8 cellular contexts compared by ENCODE assay signal in the genomic region with DNA sequence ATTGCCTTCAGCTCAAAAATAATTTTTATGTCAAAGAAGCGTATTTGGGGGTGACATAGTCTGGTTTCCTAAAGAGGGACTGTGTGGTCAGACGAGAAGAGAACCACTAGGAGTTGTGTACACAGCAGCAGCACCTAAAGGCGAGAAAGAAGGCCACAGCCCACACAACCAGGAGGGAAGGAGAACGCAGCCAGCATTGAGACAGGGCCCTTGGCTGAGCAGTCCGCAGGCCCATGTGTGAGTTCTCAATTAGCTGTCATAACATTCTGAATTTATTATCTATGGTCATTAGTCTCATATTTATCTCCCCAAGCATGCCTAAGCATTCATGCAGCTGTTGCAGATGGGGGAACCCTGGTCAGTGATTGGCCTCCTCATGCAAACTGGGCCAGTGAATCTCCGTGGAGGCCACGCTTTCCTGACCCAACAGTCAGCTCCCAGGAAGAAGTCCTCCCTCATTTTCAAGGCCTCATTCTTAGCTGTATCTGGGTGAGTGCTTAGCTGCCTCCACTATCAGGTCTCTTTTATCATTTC.
DNase-seq lines count a peak whose midpoint lies in the region; ATAC-seq and TF ChIP-seq lines count a peak whose summit lies in the region.

No MANE protein-coding gene starts in this region.

- peaks cover 0 to 7% (median 2%) of the 10 kb centered on the region in 4 donors for H3K9me3 ChIP-seq in liver (ENCODE audit: control insufficient read depth in 4 of 4, low read length in 3 of 4)
- H3K9me3 ChIP-seq in PC-3 (ENCODE audit: low read length), result no peaks in the 10 kb centered on the region
- H3K9me3 ChIP-seq in gastrocnemius medialis, result no peaks in the 10 kb centered on the region

- in situ Hi-C loops in gastrocnemius medialis (cut with MboI; ENCODE audit: low sequenced_read_pairs in 4 of 4), result no loop called here

- POLR2A ChIA-PET in PC-3 (lab: Charles Lee; ENCODE audit: unreplicated experiment), result interaction anchor here (0.5 kb wide), 1 partner anchor 16 kb away, joined by 3 read pairs; no protein-coding TSS in a partner anchor

- no peaks in the 10 kb centered on the region for H3K79me2 ChIP-seq in PC-3 (ENCODE audit: low read length)

- WGBS in liver, result 76% methylated on average over 7 of the region's 7 CpGs

- H3K4me1 Mint-ChIP-seq in IgD-negative memory B cell, result peaks cover 32 to 36% (median 36%) of the 10 kb centered on the region in 3 donors

- CTCF ChIA-PET in PC-3 (lab: Charles Lee), result no interaction called here

- H3K4me2 ChIP-seq in PC-3 (ENCODE audit: low read length), result no peak overlapping the region

- peaks cover 6 to 7% (median 6%) of the 10 kb centered on the region in 3 donors for H3K9me3 Mint-ChIP-seq in IgD-negative memory B cell

- ATAC-seq in GM21526 (IDR thresholded peaks at IDR 0.05; ENCODE audit: low FRiP score, unreplicated experiment) (peak; percentile 69), PC-3 (no peak), gastrocnemius medialis (no peak)

- H3K27me3 Mint-ChIP-seq in IgD-negative memory B cell, result no peaks in the 10 kb centered on the region

- DNase-seq in PC-3 (no peak), NCI-H1048 (lab: John Stamatoyannopoulos, UW) (no peak), gastrocnemius medialis (no peak), middle frontal gyrus (ENCODE audit: extremely low spot score, low spot score) (no peak)

- peaks cover 9% of the 10 kb centered on the region for H3K36me3 Mint-ChIP-seq in IgD-negative memory B cell

- H3K4me3 Mint-ChIP-seq in IgD-negative memory B cell, result peak overlapping the region in 3 of 4 donors; percentile 62 to 82 (median 76)

- H3K27ac ChIP-seq in liver (ENCODE audit: low read depth in 1 of 2, low read length in 2 of 2), result no peak overlapping the region
- H3K27ac ChIP-seq in PC-3 (ENCODE audit: low read length), result no peak overlapping the region
- H3K27ac ChIP-seq in gastrocnemius medialis, result no peak overlapping the region

- H3K36me3 ChIP-seq in liver (ENCODE audit: control insufficient read depth in 4 of 4, insufficient read depth in 3 of 4, low read depth in 1 of 4, low read length in 3 of 4), result no peaks in the 10 kb centered on the region
- no peaks in the 10 kb centered on the region for H3K36me3 ChIP-seq in PC-3 (ENCODE audit: low read depth, low read length)
- no peaks in the 10 kb centered on the region for H3K36me3 ChIP-seq in gastrocnemius medialis

- H3F3A ChIP-seq in PC-3 (ENCODE audit: low read length, unreplicated experiment), result no peaks in the 10 kb centered on the region

- no peaks in the 10 kb centered on the region for H3K4me1 ChIP-seq in liver (ENCODE audit: control insufficient read depth in 4 of 4, insufficient read depth in 4 of 4, low read length in 3 of 4)
- no peaks in the 10 kb centered on the region for H3K4me1 ChIP-seq in PC-3 (ENCODE audit: insufficient read depth, low read length)
- H3K4me1 ChIP-seq in gastrocnemius medialis, result no peaks in the 10 kb centered on the region

- no peaks in the 10 kb centered on the region for H4K20me1 ChIP-seq in PC-3 (ENCODE audit: low read length)

- H3K9ac ChIP-seq in liver (ENCODE audit: low read depth in 1 of 2, low read length in 2 of 2) (no peak overlapping the region), PC-3 (ENCODE audit: low read length) (no peak overlapping the region)

- H2AFZ ChIP-seq in PC-3 (ENCODE audit: low read length), result no peak overlapping the region

- no peak for TF ChIP-seq POLR2A in gastrocnemius medialis (IDR thresholded peaks at IDR 0.05)

- peak; percentile 29; the same call in 1 of the 3 replicates for TF ChIP-seq CTCF in GM12872 (IDR thresholded peaks at IDR 0.05; ENCODE audit: insufficient read depth, low read depth, low read length)
- TF ChIP-seq CTCF in liver (IDR thresholded peaks at IDR 0.05; ENCODE audit: low read depth, low read length, missing input control), result no peak
- no peak for TF ChIP-seq CTCF in PC-3 (conservative IDR thresholded peaks at IDR 0.05; ENCODE audit: low read depth, low read length)
- no peak for TF ChIP-seq CTCF in gastrocnemius medialis (IDR thresholded peaks at IDR 0.05 in 4 of 5, conservative IDR thresholded peaks at IDR 0.05 in 1 of 5)

- peak overlapping the region; percentile 91 to 98 (median 98) for H3K27ac Mint-ChIP-seq in IgD-negative memory B cell

- H3K9me2 ChIP-seq in PC-3 (replicated peaks; ENCODE audit: low read length), result no peaks in the 10 kb centered on the region

- H3K4me3 ChIP-seq in liver (ENCODE audit: low read depth in 1 of 3, low read length in 3 of 3) (no peak overlapping the region), PC-3 (ENCODE audit: low read length) (no peak overlapping the region), gastrocnemius medialis (no peak overlapping the region)

- intact Hi-C loops in PC-3 (cut with micrococcal nuclease) (no loop called here), gastrocnemius medialis (cut with DNase I; ENCODE audit: low total_unique reads) (no loop called here)

- TF ChIP-seq RAD21 in liver (IDR thresholded peaks at IDR 0.05), result peak in 1 of 2 donors; percentile 12

- no peaks in the 10 kb centered on the region for H3K27me3 ChIP-seq in liver (ENCODE audit: control insufficient read depth in 4 of 4, insufficient read depth in 4 of 4, low read length in 3 of 4)
- no peaks in the 10 kb centered on the region for H3K27me3 ChIP-seq in PC-3 (ENCODE audit: low read length)
- no peaks in the 10 kb centered on the region for H3K27me3 ChIP-seq in gastrocnemius medialis

- no TSS peak for BruUV-seq in PC-3 (replicated peaks; lab: Mats Ljungman, UMichigan)

TF ChIP-seq in liver, 16 proteins besides CTCF, POLR2A, EP300 and RAD21:
- TF ChIP-seq JUND (IDR thresholded peaks at IDR 0.05) (no peak), NR2F2 (IDR thresholded peaks at IDR 0.05) (peak; percentile 91), FOXA2 (IDR thresholded peaks at IDR 0.05) (no peak)
